In the genomic region with DNA sequence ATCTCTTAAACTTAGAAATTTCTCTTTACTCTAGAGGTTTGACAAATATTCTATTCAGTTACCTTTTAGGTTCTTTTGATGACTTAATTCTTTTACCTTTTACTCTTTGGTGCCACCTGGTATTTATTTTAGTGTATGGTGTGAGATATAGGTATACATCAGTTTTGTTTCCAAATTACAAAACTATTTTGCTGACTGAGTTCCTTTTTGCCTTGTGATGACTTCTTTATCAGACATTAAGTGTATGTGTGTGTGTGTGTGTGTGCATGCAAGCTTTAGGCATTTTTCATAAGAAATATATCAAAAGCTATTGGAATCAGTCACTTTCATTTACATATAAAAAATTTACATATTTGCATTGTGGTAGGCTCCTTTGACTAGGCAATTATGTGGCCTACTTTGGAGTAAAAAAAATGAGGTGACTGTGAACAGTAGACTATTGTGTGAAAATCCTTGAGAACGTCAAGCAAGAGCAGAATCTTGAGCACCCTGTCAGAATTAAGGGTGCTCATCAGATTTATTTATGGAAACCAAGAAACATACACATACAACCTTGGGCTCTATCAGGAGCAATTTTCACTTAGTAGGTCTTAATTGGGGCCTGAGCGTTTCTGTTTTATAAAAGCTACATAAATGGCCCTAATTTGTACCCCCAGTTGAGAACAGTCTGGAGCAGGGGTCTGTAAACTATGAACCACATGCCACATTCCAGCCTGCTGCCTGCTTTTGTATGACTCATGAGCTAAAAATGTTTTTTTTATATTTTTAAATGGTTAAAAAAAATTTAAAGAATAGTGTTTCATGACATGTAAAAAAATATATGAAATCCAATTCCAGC, we compare ENCODE assay signal across 16 cellular contexts.
DNase-seq lines count a peak whose midpoint lies in the region; ATAC-seq, FAIRE-seq and TF ChIP-seq lines count a peak whose summit lies in the region.
"Had no signal": no experiment of that assay in that cellular context is flagged by ENCODE, and none has a peak within 500 bp of the region (broad histone marks: within the 10 kb centered on the region; RNA-seq: fewer than 3 reads in every experiment).

No MANE protein-coding gene starts in this region.

- POLR2A ChIA-PET in K562 (lab: Yijun Ruan, JAX): no interaction called here

- ATAC-seq in K562: no peak
- no peak for ATAC-seq in GM21528 (IDR thresholded peaks at IDR 0.05; ENCODE audit: low FRiP score, unreplicated experiment)
- no peak for ATAC-seq in activated naive CD8-positive, alpha-beta T cell treated with anti-CD3 and anti-CD28 coated beads, Interleukin-2, amount 50 U/mL, for 24 hours
- ATAC-seq: activated T-helper 17 cell treated with anti-CD3 and anti-CD28 coated beads, Interleukin-2, amount 50 U/mL, for 72 hours had no signal

- TF ChIP-seq RAD21 in K562 (CRISPR knock-in tag; conservative IDR thresholded peaks at IDR 0.05 in 1 of 2, IDR thresholded peaks at IDR 0.05 in 1 of 2): no peak

- DNase-seq in Caki2 (ENCODE audit: low read depth): peak; percentile 18
- DNase-seq in Karpas-422: no peak
- DNase-seq in K562 (ENCODE audit: extremely low read depth in 1 of 4, low spot score in 3 of 4): no peak
- DNase-seq in NCI-H2196 (lab: John Stamatoyannopoulos, UW; ENCODE audit: unreplicated experiment): no peak
- DNase-seq in COLO668 (lab: John Stamatoyannopoulos, UW; ENCODE audit: unreplicated experiment): no peak
- no peak for DNase-seq in activated naive CD8-positive, alpha-beta T cell treated with anti-CD3 and anti-CD28 coated beads, Interleukin-2, amount 50 U/mL, for 24 hours
- DNase-seq: NCI-H1092 had no signal

- no peak overlapping the region for H3K4me3 Mint-ChIP-seq in activated naive CD8-positive, alpha-beta T cell treated with anti-CD3 and anti-CD28 coated beads, Interleukin-2, amount 50 U/mL, for 24 hours
- H3K4me3 Mint-ChIP-seq: activated T-helper 17 cell treated with anti-CD3 and anti-CD28 coated beads, Interleukin-2, amount 50 U/mL, for 72 hours; memory B cell had no signal

- intact Hi-C loops in K562 (cut with micrococcal nuclease): no loop called here

- TF ChIP-seq POLR2A in K562 (conservative IDR thresholded peaks at IDR 0.05): no peak

- H4K20me1 ChIP-seq in Karpas-422 (ENCODE audit: insufficient read depth, low read depth, low read length): no peaks in the 10 kb centered on the region
- H4K20me1 ChIP-seq in K562 (replicated peaks; ENCODE audit: control insufficient read depth, insufficient read depth, low read length): no peaks in the 10 kb centered on the region
- H4K20me1 ChIP-seq: BLaER1 treated with 17β-estradiol and CSF1 and Interleukin-3, amounts not matched to agents 10 nM and 100 nM had no signal

- peaks cover 19% of the 10 kb centered on the region for H3K4me1 ChIP-seq in Karpas-422 (ENCODE audit: low read length)
- H3K4me1 ChIP-seq in K562 (replicated peaks in 1 of 2; ENCODE audit: control insufficient read depth in 2 of 2, insufficient read depth in 2 of 2, low read length in 2 of 2): no peaks in the 10 kb centered on the region
- H3K4me1 ChIP-seq in mesodermal cell (ENCODE audit: control insufficient read depth, insufficient read depth, low read length, poor library complexity, severe bottlenecking): peaks cover 14% of the 10 kb centered on the region
- H3K4me1 ChIP-seq: ascending aorta; BLaER1 treated with 17β-estradiol and CSF1 and Interleukin-3, amounts not matched to agents 10 nM and 100 nM had no signal

- no TSS peak for BruUV-seq in K562 (replicated peaks; lab: Mats Ljungman, UMichigan)

- no peak overlapping the region for H3K27ac Mint-ChIP-seq in activated naive CD8-positive, alpha-beta T cell treated with anti-CD3 and anti-CD28 coated beads, Interleukin-2, amount 50 U/mL, for 24 hours
- H3K27ac Mint-ChIP-seq: activated T-helper 17 cell treated with anti-CD3 and anti-CD28 coated beads, Interleukin-2, amount 50 U/mL, for 72 hours; memory B cell had no signal

- H3K4me1 Mint-ChIP-seq in activated naive CD8-positive, alpha-beta T cell treated with anti-CD3 and anti-CD28 coated beads, Interleukin-2, amount 50 U/mL, for 24 hours: no peaks in the 10 kb centered on the region
- H3K4me1 Mint-ChIP-seq: activated T-helper 17 cell treated with anti-CD3 and anti-CD28 coated beads, Interleukin-2, amount 50 U/mL, for 72 hours; memory B cell had no signal

- no peaks in the 10 kb centered on the region for H3K9me3 Mint-ChIP-seq in activated naive CD8-positive, alpha-beta T cell treated with anti-CD3 and anti-CD28 coated beads, Interleukin-2, amount 50 U/mL, for 24 hours
- H3K9me3 Mint-ChIP-seq: activated T-helper 17 cell treated with anti-CD3 and anti-CD28 coated beads, Interleukin-2, amount 50 U/mL, for 72 hours; memory B cell had no signal

- H3K27me3 ChIP-seq in Karpas-422 (ENCODE audit: low read length): no peaks in the 10 kb centered on the region
- no peaks in the 10 kb centered on the region for H3K27me3 ChIP-seq in K562 (ENCODE audit: control insufficient read depth in 2 of 2, insufficient read depth in 2 of 2, low read length in 2 of 2)
- H3K27me3 ChIP-seq: ascending aorta; BLaER1 treated with 17β-estradiol and CSF1 and Interleukin-3, amounts not matched to agents 10 nM and 100 nM; neutrophil had no signal

- FAIRE-seq in K562 (lab: Jason Lieb, UNC): no peak
- FAIRE-seq: G401.6, TTC549 had no signal

- H3K9ac ChIP-seq in Karpas-422 (ENCODE audit: low read length) (no peak overlapping the region), K562 (ENCODE audit: insufficient read depth in 1 of 2, low read depth in 2 of 2, low read length in 2 of 2) (no peak overlapping the region)
- H3K9ac ChIP-seq: BLaER1 treated with 17β-estradiol and CSF1 and Interleukin-3, amounts not matched to agents 10 nM and 100 nM had no signal

- H3K4me2 ChIP-seq in Karpas-422 (ENCODE audit: low read depth, low read length, poor library complexity, severe bottlenecking): no peak overlapping the region
- H3K4me2 ChIP-seq in K562 (ENCODE audit: insufficient read depth, low read length): no peak overlapping the region
- H3K4me2 ChIP-seq: BLaER1 treated with 17β-estradiol and CSF1 and Interleukin-3, amounts not matched to agents 10 nM and 100 nM had no signal

- peak overlapping the region; percentile 30; the same call in 1 of the 2 replicates for H3K27ac ChIP-seq in Karpas-422 (ENCODE audit: low read length)
- H3K27ac ChIP-seq in K562 (ENCODE audit: extremely low read depth, low read depth, low read length): no peak overlapping the region
- peak overlapping the region; percentile 86 for H3K27ac ChIP-seq in mesodermal cell (ENCODE audit: low read depth, low read length, severe bottlenecking)
- H3K27ac ChIP-seq: ascending aorta; BLaER1 treated with 17β-estradiol and CSF1 and Interleukin-3, amounts not matched to agents 10 nM and 100 nM; neutrophil had no signal

- in situ Hi-C loops in Caki2 (cut with HindIII; ENCODE audit: low pct_unique_long_range_greater_than_20kb, low sequenced_read_pairs): no loop called here
- in situ Hi-C loops in K562 (cut with MboI): no loop called here

- H3K27me3 Mint-ChIP-seq in activated naive CD8-positive, alpha-beta T cell treated with anti-CD3 and anti-CD28 coated beads, Interleukin-2, amount 50 U/mL, for 24 hours: no peaks in the 10 kb centered on the region
- H3K27me3 Mint-ChIP-seq: memory B cell had no signal

- H3K4me3 ChIP-seq in Karpas-422 (ENCODE audit: low read length) (no peak overlapping the region), K562 (no peak overlapping the region), mesodermal cell (ENCODE audit: extremely low read depth, insufficient read depth, low read length, poor library complexity, severe bottlenecking) (no peak overlapping the region)
- H3K4me3 ChIP-seq: ascending aorta; BLaER1 treated with 17β-estradiol and CSF1 and Interleukin-3, amounts not matched to agents 10 nM and 100 nM had no signal

- no peaks in the 10 kb centered on the region for H3K9me1 ChIP-seq in K562 (ENCODE audit: control insufficient read depth, insufficient read depth, low read length)

- no peaks in the 10 kb centered on the region for H3K36me3 Mint-ChIP-seq in activated naive CD8-positive, alpha-beta T cell treated with anti-CD3 and anti-CD28 coated beads, Interleukin-2, amount 50 U/mL, for 24 hours (ENCODE audit: low read depth)
- H3K36me3 Mint-ChIP-seq: memory B cell had no signal

- TF ChIP-seq CTCF in K562 (IDR thresholded peaks at IDR 0.05 in 2 of 3, conservative IDR thresholded peaks at IDR 0.05 in 1 of 3; ENCODE audit: insufficient read depth in 2 of 3, low read depth in 1 of 3, low read length in 3 of 3): no peak

- no peaks in the 10 kb centered on the region for H3K9me2 ChIP-seq in Karpas-422 (replicated peaks; ENCODE audit: insufficient read depth, low read length)

- H3K79me2 ChIP-seq in Karpas-422 (ENCODE audit: low read length) (no peaks in the 10 kb centered on the region), K562 (ENCODE audit: control insufficient read depth, insufficient read depth, low read length) (no peaks in the 10 kb centered on the region)

- CTCF ChIA-PET in K562 (lab: Yijun Ruan, JAX; ENCODE audit: low intra/inter-chr PET ratio): no interaction called here

- 0% methylated on average over 2 of the region's 2 CpGs for WGBS in K562 (ENCODE audit: insufficient coverage, low coverage, missing lambda C conversion rate)
- WGBS in mesodermal cell (ENCODE audit: insufficient coverage in 2 of 2), 2 experiments: 80% methylated on average over 1 of the region's 2 CpGs; no CpG with 5 or more reads in 1 of the 2 experiments

- H3K9me3 ChIP-seq in Karpas-422 (ENCODE audit: low read length) (no peaks in the 10 kb centered on the region), K562 (replicated peaks; ENCODE audit: control insufficient read depth, insufficient read depth, low read depth, low read length) (no peaks in the 10 kb centered on the region), mesodermal cell (ENCODE audit: control insufficient read depth, low read length) (no peaks in the 10 kb centered on the region)
- H3K9me3 ChIP-seq: ascending aorta; BLaER1 treated with 17β-estradiol and CSF1 and Interleukin-3, amounts not matched to agents 10 nM and 100 nM; neutrophil had no signal

- TF ChIP-seq EP300 in K562 (IDR thresholded peaks at IDR 0.05; ENCODE audit: low read length): no peak

- H3K36me3 ChIP-seq in Karpas-422 (ENCODE audit: insufficient read depth, low read length) (no peaks in the 10 kb centered on the region), K562 (ENCODE audit: control insufficient read depth, insufficient read depth, low read length) (no peaks in the 10 kb centered on the region), mesodermal cell (ENCODE audit: control insufficient read depth, insufficient read depth, low read length) (no peaks in the 10 kb centered on the region)
- H3K36me3 ChIP-seq: ascending aorta; BLaER1 treated with 17β-estradiol and CSF1 and Interleukin-3, amounts not matched to agents 10 nM and 100 nM; neutrophil had no signal

- H2AFZ ChIP-seq in Karpas-422 (ENCODE audit: low read length) (no peak overlapping the region), K562 (ENCODE audit: low read depth, low read length) (no peak overlapping the region)

TF ChIP-seq in K562, 482 proteins besides CTCF, POLR2A, EP300 and RAD21:
- no peak for TF ChIP-seq MTA3 (IDR thresholded peaks at IDR 0.05; ENCODE audit: borderline replicate concordance)
- 0 out of 2 replicates have a peak, but pooled peaks have one; percentile 20 for TF ChIP-seq ZNF316 (IDR thresholded peaks at IDR 0.05)
